Comparison of ENCODE assay signal across 1 cellular context in the genomic region with DNA sequence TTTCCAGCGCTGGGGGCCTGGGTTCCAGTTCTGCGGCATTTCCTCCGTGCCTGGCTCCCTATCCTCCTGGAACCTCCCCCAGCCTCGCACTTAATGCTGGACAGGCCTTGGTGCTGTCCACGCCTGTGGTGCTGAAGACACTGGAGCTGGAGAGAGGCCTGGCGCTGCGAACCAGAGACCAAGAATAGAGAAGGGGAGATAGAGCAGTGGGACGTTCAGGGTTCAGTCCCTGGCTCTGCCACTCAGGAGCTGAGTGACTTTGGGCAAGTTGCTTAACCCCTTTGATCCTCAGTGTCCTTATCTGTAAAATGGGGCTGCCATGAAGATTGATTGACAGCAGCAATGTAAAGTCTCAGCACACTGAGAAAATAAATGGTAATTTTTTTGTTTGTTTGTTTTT.
TF ChIP-seq lines count a peak whose summit lies in the region.

No MANE protein-coding gene starts in this region.

TF ChIP-seq in HepG2, 621 proteins besides CTCF, POLR2A, EP300 and RAD21 (continued from another document and continues in another):
- TF ChIP-seq, protein P1, sequence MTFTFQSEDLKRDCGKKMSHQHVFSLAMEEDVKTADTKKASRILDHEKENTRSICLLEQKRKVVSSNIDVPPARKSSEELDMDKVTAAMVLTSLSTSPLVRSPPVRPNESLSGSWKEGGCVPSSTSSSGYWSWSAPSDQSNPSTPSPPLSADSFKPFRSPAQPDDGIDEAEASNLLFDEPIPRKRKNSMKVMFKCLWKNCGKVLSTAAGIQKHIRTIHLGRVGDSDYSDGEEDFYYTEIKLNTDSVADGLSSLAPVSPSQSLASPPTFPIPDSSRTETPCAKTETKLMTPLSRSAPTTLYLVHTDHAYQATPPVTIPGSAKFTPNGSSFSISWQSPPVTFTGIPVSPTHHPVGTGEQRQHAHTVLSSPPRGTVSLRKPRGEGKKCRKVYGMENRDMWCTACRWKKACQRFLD (CRISPR knock-in tag; IDR thresholded peaks at IDR 0.05; ENCODE audit: borderline replicate concordance) = peak; percentile 71; the same call in 1 of the 2 replicates
- no peak for TF ChIP-seq ZNF549 (CRISPR knock-in tag; IDR thresholded peaks at IDR 0.05)
- no peak; the same call in 1 of the 2 replicates for TF ChIP-seq ZFYVE20 (CRISPR knock-in tag; IDR thresholded peaks at IDR 0.05; ENCODE audit: borderline replicate concordance, low read depth)
- TF ChIP-seq, protein P2, sequence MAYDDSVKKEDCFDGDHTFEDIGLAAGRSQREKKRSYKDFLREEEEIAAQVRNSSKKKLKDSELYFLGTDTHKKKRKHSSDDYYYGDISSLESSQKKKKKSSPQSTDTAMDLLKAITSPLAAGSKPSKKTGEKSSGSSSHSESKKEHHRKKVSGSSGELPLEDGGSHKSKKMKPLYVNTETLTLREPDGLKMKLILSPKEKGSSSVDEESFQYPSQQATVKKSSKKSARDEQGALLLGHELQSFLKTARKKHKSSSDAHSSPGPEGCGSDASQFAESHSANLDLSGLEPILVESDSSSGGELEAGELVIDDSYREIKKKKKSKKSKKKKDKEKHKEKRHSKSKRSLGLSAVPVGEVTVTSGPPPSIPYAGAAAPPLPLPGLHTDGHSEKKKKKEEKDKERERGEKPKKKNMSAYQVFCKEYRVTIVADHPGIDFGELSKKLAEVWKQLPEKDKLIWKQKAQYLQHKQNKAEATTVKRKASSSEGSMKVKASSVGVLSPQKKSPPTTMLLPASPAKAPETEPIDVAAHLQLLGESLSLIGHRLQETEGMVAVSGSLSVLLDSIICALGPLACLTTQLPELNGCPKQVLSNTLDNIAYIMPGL (CRISPR knock-in tag; IDR thresholded peaks at IDR 0.05; ENCODE audit: borderline replicate concordance in 1 of 2, low read depth in 1 of 2) = peak; percentile 24 to 32; a peak in 1 of 4 replicates
- peak; percentile 76; the same call in 1 of the 2 replicates for TF ChIP-seq ZNF768 (CRISPR knock-in tag; IDR thresholded peaks at IDR 0.05)
- TF ChIP-seq, protein P3, sequence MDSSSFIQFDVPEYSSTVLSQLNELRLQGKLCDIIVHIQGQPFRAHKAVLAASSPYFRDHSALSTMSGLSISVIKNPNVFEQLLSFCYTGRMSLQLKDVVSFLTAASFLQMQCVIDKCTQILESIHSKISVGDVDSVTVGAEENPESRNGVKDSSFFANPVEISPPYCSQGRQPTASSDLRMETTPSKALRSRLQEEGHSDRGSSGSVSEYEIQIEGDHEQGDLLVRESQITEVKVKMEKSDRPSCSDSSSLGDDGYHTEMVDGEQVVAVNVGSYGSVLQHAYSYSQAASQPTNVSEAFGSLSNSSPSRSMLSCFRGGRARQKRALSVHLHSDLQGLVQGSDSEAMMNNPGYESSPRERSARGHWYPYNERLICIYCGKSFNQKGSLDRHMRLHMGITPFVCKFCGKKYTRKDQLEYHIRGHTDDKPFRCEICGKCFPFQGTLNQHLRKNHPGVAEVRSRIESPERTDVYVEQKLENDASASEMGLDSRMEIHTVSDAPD (CRISPR knock-in tag; IDR thresholded peaks at IDR 0.05) = no peak
- TF ChIP-seq ZNF256 (CRISPR knock-in tag; conservative IDR thresholded peaks at IDR 0.05) = peak; percentile 94
- peak; percentile 84 for TF ChIP-seq MED13 (CRISPR knock-in tag; IDR thresholded peaks at IDR 0.05)
- no peak; the same call in 1 of the 2 replicates for TF ChIP-seq ZFP82 (CRISPR knock-in tag; IDR thresholded peaks at IDR 0.05; ENCODE audit: borderline replicate concordance)
- no peak for TF ChIP-seq KDM5A (IDR thresholded peaks at IDR 0.05; ENCODE audit: borderline replicate concordance, low read length)
- TF ChIP-seq ZSCAN25 (CRISPR knock-in tag; IDR thresholded peaks at IDR 0.05) = peak; percentile 70; the same call in 1 of the 2 replicates
- TF ChIP-seq NR1H2 (CRISPR knock-in tag; IDR thresholded peaks at IDR 0.05; ENCODE audit: borderline replicate concordance, low read depth) = peak; percentile 63; the same call in 1 of the 2 replicates
- TF ChIP-seq AGO1 (IDR thresholded peaks at IDR 0.05; ENCODE audit: low read depth, low read length, poor library complexity, severe bottlenecking) = no peak
- TF ChIP-seq HOXD1 (CRISPR knock-in tag; IDR thresholded peaks at IDR 0.05) = peak; percentile 92
- TF ChIP-seq MZF1 (CRISPR knock-in tag; IDR thresholded peaks at IDR 0.05; ENCODE audit: borderline replicate concordance) = 0 out of 2 replicates have a peak, but pooled peaks have one; percentile 69
- peak; percentile 81; the same call in 1 of the 2 replicates for TF ChIP-seq SIN3A (IDR thresholded peaks at IDR 0.05; ENCODE audit: borderline replicate concordance, low read depth, low read length)
- peak; percentile 99 for TF ChIP-seq AHR (CRISPR knock-in tag; IDR thresholded peaks at IDR 0.05)
- TF ChIP-seq, protein P4, sequence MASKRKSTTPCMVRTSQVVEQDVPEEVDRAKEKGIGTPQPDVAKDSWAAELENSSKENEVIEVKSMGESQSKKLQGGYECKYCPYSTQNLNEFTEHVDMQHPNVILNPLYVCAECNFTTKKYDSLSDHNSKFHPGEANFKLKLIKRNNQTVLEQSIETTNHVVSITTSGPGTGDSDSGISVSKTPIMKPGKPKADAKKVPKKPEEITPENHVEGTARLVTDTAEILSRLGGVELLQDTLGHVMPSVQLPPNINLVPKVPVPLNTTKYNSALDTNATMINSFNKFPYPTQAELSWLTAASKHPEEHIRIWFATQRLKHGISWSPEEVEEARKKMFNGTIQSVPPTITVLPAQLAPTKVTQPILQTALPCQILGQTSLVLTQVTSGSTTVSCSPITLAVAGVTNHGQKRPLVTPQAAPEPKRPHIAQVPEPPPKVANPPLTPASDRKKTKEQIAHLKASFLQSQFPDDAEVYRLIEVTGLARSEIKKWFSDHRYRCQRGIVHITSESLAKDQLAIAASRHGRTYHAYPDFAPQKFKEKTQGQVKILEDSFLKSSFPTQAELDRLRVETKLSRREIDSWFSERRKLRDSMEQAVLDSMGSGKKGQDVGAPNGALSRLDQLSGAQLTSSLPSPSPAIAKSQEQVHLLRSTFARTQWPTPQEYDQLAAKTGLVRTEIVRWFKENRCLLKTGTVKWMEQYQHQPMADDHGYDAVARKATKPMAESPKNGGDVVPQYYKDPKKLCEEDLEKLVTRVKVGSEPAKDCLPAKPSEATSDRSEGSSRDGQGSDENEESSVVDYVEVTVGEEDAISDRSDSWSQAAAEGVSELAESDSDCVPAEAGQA (IDR thresholded peaks at IDR 0.05; ENCODE audit: low read depth) = no peak
- TF ChIP-seq, protein P4 (CRISPR knock-in tag; IDR thresholded peaks at IDR 0.05; ENCODE audit: borderline replicate concordance) = peak; percentile 90; the same call in 1 of the 2 replicates
- TF ChIP-seq ARID2 (CRISPR knock-in tag; IDR thresholded peaks at IDR 0.05; ENCODE audit: borderline replicate concordance) = no peak
- TF ChIP-seq ZEB1 (IDR thresholded peaks at IDR 0.05; ENCODE audit: insufficient replicate concordance, low read depth) = no peak
- TF ChIP-seq ZNF761 (CRISPR knock-in tag; conservative IDR thresholded peaks at IDR 0.05) = no peak
- peak; percentile 42; the same call in 1 of the 2 replicates for TF ChIP-seq ISL2 (CRISPR knock-in tag; IDR thresholded peaks at IDR 0.05)
- TF ChIP-seq, protein P5, sequence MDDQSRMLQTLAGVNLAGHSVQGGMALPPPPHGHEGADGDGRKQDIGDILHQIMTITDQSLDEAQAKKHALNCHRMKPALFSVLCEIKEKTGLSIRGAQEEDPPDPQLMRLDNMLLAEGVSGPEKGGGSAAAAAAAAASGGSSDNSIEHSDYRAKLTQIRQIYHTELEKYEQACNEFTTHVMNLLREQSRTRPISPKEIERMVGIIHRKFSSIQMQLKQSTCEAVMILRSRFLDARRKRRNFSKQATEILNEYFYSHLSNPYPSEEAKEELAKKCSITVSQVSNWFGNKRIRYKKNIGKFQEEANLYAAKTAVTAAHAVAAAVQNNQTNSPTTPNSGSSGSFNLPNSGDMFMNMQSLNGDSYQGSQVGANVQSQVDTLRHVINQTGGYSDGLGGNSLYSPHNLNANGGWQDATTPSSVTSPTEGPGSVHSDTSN (CRISPR knock-in tag; IDR thresholded peaks at IDR 0.05; ENCODE audit: borderline replicate concordance) = peak; percentile 93
- TF ChIP-seq SRF (IDR thresholded peaks at IDR 0.05; ENCODE audit: low read depth, low read length) = no peak
- TF ChIP-seq ZFY (CRISPR knock-in tag; IDR thresholded peaks at IDR 0.05) = peak; percentile 65
- peak; percentile 89; the same call in 1 of the 2 replicates for TF ChIP-seq ZSCAN20 (CRISPR knock-in tag; IDR thresholded peaks at IDR 0.05; ENCODE audit: borderline replicate concordance)
- peak; percentile 49; the same call in 1 of the 2 replicates for TF ChIP-seq ZMYM4 (CRISPR knock-in tag; IDR thresholded peaks at IDR 0.05)
- TF ChIP-seq, protein P6, sequence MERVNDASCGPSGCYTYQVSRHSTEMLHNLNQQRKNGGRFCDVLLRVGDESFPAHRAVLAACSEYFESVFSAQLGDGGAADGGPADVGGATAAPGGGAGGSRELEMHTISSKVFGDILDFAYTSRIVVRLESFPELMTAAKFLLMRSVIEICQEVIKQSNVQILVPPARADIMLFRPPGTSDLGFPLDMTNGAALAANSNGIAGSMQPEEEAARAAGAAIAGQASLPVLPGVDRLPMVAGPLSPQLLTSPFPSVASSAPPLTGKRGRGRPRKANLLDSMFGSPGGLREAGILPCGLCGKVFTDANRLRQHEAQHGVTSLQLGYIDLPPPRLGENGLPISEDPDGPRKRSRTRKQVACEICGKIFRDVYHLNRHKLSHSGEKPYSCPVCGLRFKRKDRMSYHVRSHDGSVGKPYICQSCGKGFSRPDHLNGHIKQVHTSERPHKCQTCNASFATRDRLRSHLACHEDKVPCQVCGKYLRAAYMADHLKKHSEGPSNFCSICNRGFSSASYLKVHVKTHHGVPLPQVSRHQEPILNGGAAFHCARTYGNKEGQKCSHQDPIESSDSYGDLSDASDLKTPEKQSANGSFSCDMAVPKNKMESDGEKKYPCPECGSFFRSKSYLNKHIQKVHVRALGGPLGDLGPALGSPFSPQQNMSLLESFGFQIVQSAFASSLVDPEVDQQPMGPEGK (CRISPR knock-in tag; IDR thresholded peaks at IDR 0.05) = peak; percentile 73
- TF ChIP-seq, protein P7, sequence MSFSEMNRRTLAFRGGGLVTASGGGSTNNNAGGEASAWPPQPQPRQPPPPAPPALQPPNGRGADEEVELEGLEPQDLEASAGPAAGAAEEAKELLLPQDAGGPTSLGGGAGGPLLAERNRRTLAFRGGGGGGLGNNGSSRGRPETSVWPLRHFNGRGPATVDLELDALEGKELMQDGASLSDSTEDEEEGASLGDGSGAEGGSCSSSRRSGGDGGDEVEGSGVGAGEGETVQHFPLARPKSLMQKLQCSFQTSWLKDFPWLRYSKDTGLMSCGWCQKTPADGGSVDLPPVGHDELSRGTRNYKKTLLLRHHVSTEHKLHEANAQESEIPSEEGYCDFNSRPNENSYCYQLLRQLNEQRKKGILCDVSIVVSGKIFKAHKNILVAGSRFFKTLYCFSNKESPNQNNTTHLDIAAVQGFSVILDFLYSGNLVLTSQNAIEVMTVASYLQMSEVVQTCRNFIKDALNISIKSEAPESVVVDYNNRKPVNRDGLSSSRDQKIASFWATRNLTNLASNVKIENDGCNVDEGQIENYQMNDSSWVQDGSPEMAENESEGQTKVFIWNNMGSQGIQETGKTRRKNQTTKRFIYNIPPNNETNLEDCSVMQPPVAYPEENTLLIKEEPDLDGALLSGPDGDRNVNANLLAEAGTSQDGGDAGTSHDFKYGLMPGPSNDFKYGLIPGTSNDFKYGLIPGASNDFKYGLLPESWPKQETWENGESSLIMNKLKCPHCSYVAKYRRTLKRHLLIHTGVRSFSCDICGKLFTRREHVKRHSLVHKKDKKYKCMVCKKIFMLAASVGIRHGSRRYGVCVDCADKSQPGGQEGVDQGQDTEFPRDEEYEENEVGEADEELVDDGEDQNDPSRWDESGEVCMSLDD (CRISPR knock-in tag; IDR thresholded peaks at IDR 0.05; ENCODE audit: borderline replicate concordance) = no peak; the same call in 1 of the 2 replicates
- TF ChIP-seq ZNF496 (CRISPR knock-in tag; IDR thresholded peaks at IDR 0.05; ENCODE audit: insufficient replicate concordance) = no peak
- no peak for TF ChIP-seq PHF21A (CRISPR knock-in tag; IDR thresholded peaks at IDR 0.05)
- no peak for TF ChIP-seq ZNF382 (CRISPR knock-in tag; IDR thresholded peaks at IDR 0.05; ENCODE audit: borderline replicate concordance)
- TF ChIP-seq NFIC (IDR thresholded peaks at IDR 0.05; ENCODE audit: low read length) = no peak
- peak; percentile 71; the same call in 1 of the 2 replicates for TF ChIP-seq ZNF235 (CRISPR knock-in tag; IDR thresholded peaks at IDR 0.05; ENCODE audit: borderline replicate concordance)
- no peak for TF ChIP-seq SOX6 (IDR thresholded peaks at IDR 0.05)
- TF ChIP-seq SOX6 (CRISPR knock-in tag; IDR thresholded peaks at IDR 0.05) = no peak
- TF ChIP-seq SMAD9 (CRISPR knock-in tag; IDR thresholded peaks at IDR 0.05) = no peak; the same call in 1 of the 2 replicates
- TF ChIP-seq, protein P8, sequence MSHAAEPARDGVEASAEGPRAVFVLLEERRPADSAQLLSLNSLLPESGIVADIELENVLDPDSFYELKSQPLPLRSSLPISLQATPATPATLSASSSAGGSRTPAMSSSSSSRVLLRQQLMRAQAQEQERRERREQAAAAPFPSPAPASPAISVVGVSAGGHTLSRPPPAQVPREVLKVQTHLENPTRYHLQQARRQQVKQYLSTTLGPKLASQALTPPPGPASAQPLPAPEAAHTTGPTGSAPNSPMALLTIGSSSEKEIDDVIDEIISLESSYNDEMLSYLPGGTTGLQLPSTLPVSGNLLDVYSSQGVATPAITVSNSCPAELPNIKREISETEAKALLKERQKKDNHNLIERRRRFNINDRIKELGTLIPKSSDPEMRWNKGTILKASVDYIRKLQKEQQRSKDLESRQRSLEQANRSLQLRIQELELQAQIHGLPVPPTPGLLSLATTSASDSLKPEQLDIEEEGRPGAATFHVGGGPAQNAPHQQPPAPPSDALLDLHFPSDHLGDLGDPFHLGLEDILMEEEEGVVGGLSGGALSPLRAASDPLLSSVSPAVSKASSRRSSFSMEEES (CRISPR knock-in tag; IDR thresholded peaks at IDR 0.05) = peak; percentile 93
- no peak for TF ChIP-seq SMARCC2 (IDR thresholded peaks at IDR 0.05)
- peak; percentile 88 for TF ChIP-seq SNAPC2 (CRISPR knock-in tag; IDR thresholded peaks at IDR 0.05)
- TF ChIP-seq, protein P9, sequence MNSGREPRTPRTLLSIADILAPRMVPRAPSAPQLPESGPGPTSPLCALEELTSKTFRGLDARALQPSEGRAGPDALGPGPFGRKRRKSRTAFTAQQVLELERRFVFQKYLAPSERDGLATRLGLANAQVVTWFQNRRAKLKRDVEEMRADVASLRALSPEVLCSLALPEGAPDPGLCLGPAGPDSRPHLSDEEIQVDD (CRISPR knock-in tag; IDR thresholded peaks at IDR 0.05; ENCODE audit: borderline replicate concordance) = no peak
- peak; percentile 80 for TF ChIP-seq MED1 (CRISPR knock-in tag; IDR thresholded peaks at IDR 0.05)
